In genomic region chr3:99551520-99551919, GRCh38 we compare ENCODE assay signal across 18 cellular contexts.
A peak's percentile ranks its signal among the peaks of the same experiment; 100 is the strongest.
DNase-seq lines count a peak whose midpoint lies in the region; ATAC-seq and TF ChIP-seq lines count a peak whose summit lies in the region.
"Had no signal": no experiment of that assay in that cellular context is flagged by ENCODE, and none has a peak within 500 bp of the region (broad histone marks: within the 10 kb centered on the region; RNA-seq: fewer than 3 reads in every experiment).

No MANE protein-coding gene starts in this region.

- H3F3A ChIP-seq in PC-9 (ENCODE audit: insufficient read depth, low read depth): no peaks in the 10 kb centered on the region

- H2AFZ ChIP-seq in PC-9: no peak overlapping the region

- H3K27me3 ChIP-seq in BE2C: no peaks in the 10 kb centered on the region
- no peaks in the 10 kb centered on the region for H3K27me3 ChIP-seq in PC-9 (ENCODE audit: insufficient read depth, low read depth)
- H3K27me3 ChIP-seq: Peyer's patch, thyroid gland had no signal

- H3K4me1 ChIP-seq in BE2C (no peaks in the 10 kb centered on the region), PC-9 (replicated peaks; ENCODE audit: insufficient read depth) (peaks cover 9% of the 10 kb centered on the region)
- H3K4me1 ChIP-seq: Peyer's patch, thyroid gland had no signal

- BruUV-seq in PC-9 (replicated peaks; lab: Mats Ljungman, UMichigan): no TSS peak

- intact Hi-C loops in PC-9 (cut with micrococcal nuclease; ENCODE audit: unreplicated experiment): no loop called here

- no peak for ATAC-seq in HG02798 (IDR thresholded peaks at IDR 0.05; ENCODE audit: poor library complexity, unreplicated experiment)
- ATAC-seq: natural killer cell treated with Interleukin-12 subunit alpha and Interleukin-12 subunit beta and Interleukin-15 and Interleukin-18, amount 100 ng/mL, for 72 hours had no signal

- H3K9me3 ChIP-seq in BE2C: no peaks in the 10 kb centered on the region
- H3K9me3 ChIP-seq in PC-9 (ENCODE audit: insufficient read depth, low read depth): no peaks in the 10 kb centered on the region
- H3K9me3 ChIP-seq: Peyer's patch, thyroid gland had no signal

- no peak overlapping the region for H3K4me3 ChIP-seq in BE2C (ENCODE audit: low read depth, low read length)
- no peak overlapping the region for H3K4me3 ChIP-seq in PC-9
- H3K4me3 ChIP-seq in fibroblast of mammary gland (ENCODE audit: control insufficient read depth, low read depth, low read length): no peak overlapping the region
- H3K4me3 ChIP-seq: Peyer's patch, thyroid gland had no signal

- POLR2A ChIA-PET in GM10248 (lab: Yijun Ruan, JAX): no interaction called here
- POLR2A ChIA-PET in PC-9 (lab: Charles Lee; ENCODE audit: unreplicated experiment): no interaction called here

- H3K36me3 ChIP-seq in BE2C (no peaks in the 10 kb centered on the region), PC-9 (ENCODE audit: low read depth) (no peaks in the 10 kb centered on the region)
- H3K36me3 ChIP-seq: Peyer's patch, thyroid gland had no signal

- TF ChIP-seq CTCF in BE2C (IDR thresholded peaks at IDR 0.05; ENCODE audit: low read depth, low read length) (0 out of 2 replicates have a peak, but pooled peaks have one; percentile 10), GM10248 (IDR thresholded peaks at IDR 0.05; ENCODE audit: control extremely low read depth, extremely low read depth, low read depth, missing control alignments) (peak; percentile 19), PC-9 (conservative IDR thresholded peaks at IDR 0.05) (peak; percentile 48), fibroblast of mammary gland (conservative IDR thresholded peaks at IDR 0.05; ENCODE audit: control insufficient read depth, insufficient read depth, low read depth, low read length) (peak; percentile 25)

- no peaks in the 10 kb centered on the region for H3K79me2 ChIP-seq in PC-9 (ENCODE audit: low read depth)

- no peak overlapping the region for H3K27ac ChIP-seq in PC-9
- H3K27ac ChIP-seq: Peyer's patch, thyroid gland had no signal

- CTCF ChIA-PET in GM10248 (lab: Yijun Ruan, JAX) (interaction anchor here (0.8 to 2.7 kb wide), 4 partner anchors 11 to 52 kb away, joined by 3 to 7 read pairs (median 5); no protein-coding TSS in a partner anchor), PC-9 (lab: Charles Lee) (interaction anchor here (0.5 kb wide), 1 partner anchor 642 kb away, joined by 4 read pairs; no protein-coding TSS in a partner anchor)

- no peaks in the 10 kb centered on the region for H4K20me1 ChIP-seq in PC-9 (ENCODE audit: insufficient read depth)

- no peak for DNase-seq in BE2C
- DNase-seq in GM10248 (ENCODE audit: extremely low spot score): no peak
- DNase-seq in PC-9: no peak
- no peak for DNase-seq in fibroblast of mammary gland (ENCODE audit: low read depth)
- DNase-seq in 8988T: no peak
- no peak for DNase-seq in MV-4-11 (lab: John Stamatoyannopoulos, UW)
- DNase-seq in amygdala (lab: John Stamatoyannopoulos, UW): no peak
- DNase-seq: activated CD4-positive, alpha-beta T cell treated with anti-CD3 and anti-CD28 coated beads for 48 hours; activated naive CD8-positive, alpha-beta T cell treated with anti-CD3 and anti-CD28 coated beads, Interleukin-2, amount 10 ng/mL, durations not matched to agents 7 days and 5 days; activated T-cell treated with anti-CD3 and anti-CD28 coated beads, Interleukin-2, amount 50 U/mL, for 1 hour; CD4-positive, CD25-positive, alpha-beta regulatory T cell; EL; NCI-H226; Peyer's patch; stimulated activated CD4-positive, alpha-beta T cell treated with anti-CD3 and anti-CD28 coated beads, Interleukin-2, amount 100 ng/mL, for 48 hours; thyroid gland had no signal

- H3K4me2 ChIP-seq in PC-9: no peak overlapping the region

- no peaks in the 10 kb centered on the region for H3K9me2 ChIP-seq in PC-9 (ENCODE audit: insufficient read depth)
